Comparison of ENCODE assay signal across 15 cellular contexts in the genomic region with DNA sequence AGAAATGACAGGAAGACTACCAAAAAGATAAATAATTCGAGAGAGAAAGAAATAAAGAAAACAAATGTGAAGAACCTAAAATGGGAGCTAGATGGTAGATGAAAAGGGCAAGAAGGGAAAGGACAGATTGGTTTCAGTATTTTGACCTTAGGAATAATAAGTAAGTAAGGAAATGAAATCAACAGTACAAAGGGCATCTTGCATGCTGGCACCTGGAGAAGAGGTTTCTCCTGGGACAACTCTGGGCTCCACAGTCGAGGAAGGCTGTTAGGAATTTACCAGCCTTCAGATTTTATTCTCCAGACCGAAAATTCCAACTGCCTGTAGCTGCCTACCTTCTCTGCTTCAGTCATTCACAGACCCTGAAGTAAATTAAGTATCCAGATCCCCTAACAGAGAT.
A peak's percentile ranks its signal among the peaks of the same experiment; 100 is the strongest.
DNase-seq lines count a peak whose midpoint lies in the region; ATAC-seq and TF ChIP-seq lines count a peak whose summit lies in the region.
"Had no signal": no experiment of that assay in that cellular context is flagged by ENCODE, and none has a peak within 500 bp of the region (broad histone marks: within the 10 kb centered on the region; RNA-seq: fewer than 3 reads in every experiment).

No MANE protein-coding gene starts in this region.

- H3K9ac ChIP-seq in endodermal cell (ENCODE audit: extremely low read depth, low read length, poor library complexity, severe bottlenecking): no peak overlapping the region
- H3K9ac ChIP-seq: SK-N-SH had no signal

- H3K27me3 Mint-ChIP-seq in endodermal cell (ENCODE audit: insufficient read depth): no peaks in the 10 kb centered on the region

- H3K27ac ChIP-seq in endodermal cell (ENCODE audit: low read depth, low read length): no peak overlapping the region

- ATAC-seq in HG02798 (IDR thresholded peaks at IDR 0.05; ENCODE audit: poor library complexity, unreplicated experiment): peak; percentile 6
- no peak for ATAC-seq in GM18858 (IDR thresholded peaks at IDR 0.05; ENCODE audit: unreplicated experiment)

- no peaks in the 10 kb centered on the region for H3K9me3 ChIP-seq in endodermal cell (ENCODE audit: control insufficient read depth, low read length)
- H3K9me3 ChIP-seq: SK-N-SH had no signal

- H3K36me3 ChIP-seq in endodermal cell (ENCODE audit: control insufficient read depth, insufficient read depth, low read length): peaks cover 5% of the 10 kb centered on the region

- no peaks in the 10 kb centered on the region for H3K4me1 ChIP-seq in endodermal cell (ENCODE audit: control insufficient read depth, insufficient read depth, low read length)

- H3K36me3 Mint-ChIP-seq in endodermal cell (ENCODE audit: low read depth): peaks cover 17% of the 10 kb centered on the region
- H3K36me3 Mint-ChIP-seq: CD14-positive monocyte had no signal

- H3K4me1 Mint-ChIP-seq in endodermal cell: peaks cover 17% of the 10 kb centered on the region
- H3K4me1 Mint-ChIP-seq: CD14-positive monocyte had no signal

- H3K4me3 ChIP-seq in endodermal cell (ENCODE audit: low read length): no peak overlapping the region

- no peak for TF ChIP-seq CTCF in endodermal cell (conservative IDR thresholded peaks at IDR 0.05)

- WGBS in endodermal cell (ENCODE audit: insufficient coverage in 1 of 2, insufficient read length in 1 of 2), 2 experiments: 91 to 100% methylated on average over 2 to 3 of the region's 3 CpGs

- no peak overlapping the region for H3K4me3 Mint-ChIP-seq in endodermal cell
- H3K4me3 Mint-ChIP-seq: CD14-positive monocyte had no signal

- H3K9me3 Mint-ChIP-seq in endodermal cell: peaks cover 20% of the 10 kb centered on the region

- H3K27me3 ChIP-seq in endodermal cell (ENCODE audit: control insufficient read depth, insufficient read depth, low read length, poor library complexity, severe bottlenecking): no peaks in the 10 kb centered on the region

- H3K27ac Mint-ChIP-seq in endodermal cell: peak overlapping the region; percentile 18
- H3K27ac Mint-ChIP-seq: CD14-positive monocyte had no signal

- no peak for DNase-seq in endodermal cell
- DNase-seq in mucosa of gallbladder (ENCODE audit: low spot score): peak; percentile 22
- no peak for DNase-seq in DMS 273 (lab: John Stamatoyannopoulos, UW; ENCODE audit: unreplicated experiment)
- DNase-seq in T1000 (lab: John Stamatoyannopoulos, UW): no peak
- no peak for DNase-seq in AG08395 (ENCODE audit: low spot score)
- DNase-seq: DMS79 treated with DMSO at 0.1 percent for 48 hours, KBM-7, NCI-H1105, NCI-H2081 treated with DMSO at 0.1 percent for 48 hours, NCI-H748 treated with DMSO at 0.1 percent for 48 hours, SHP77, SK-N-SH had no signal
